Comparison of ENCODE assay signal across 15 cellular contexts in genomic region chr4:7261174-7261573, GRCh38.
DNase-seq lines count a peak whose midpoint lies in the region; ATAC-seq and TF ChIP-seq lines count a peak whose summit lies in the region.
"Had no signal": no experiment of that assay in that cellular context is flagged by ENCODE, and none has a peak within 500 bp of the region (broad histone marks: within the 10 kb centered on the region; RNA-seq: fewer than 3 reads in every experiment).

No MANE protein-coding gene starts in this region.

- ATAC-seq in heart left ventricle (peak in 3 of 4 donors; percentile 7 to 44 (median 28)), HG03342 (IDR thresholded peaks at IDR 0.05; ENCODE audit: unreplicated experiment) (no peak)

- H3K4ac ChIP-seq in trophoblast cell (ENCODE audit: low read depth, low read length) = no peak overlapping the region

- H3K4me2 ChIP-seq in smooth muscle cell = peak overlapping the region; percentile 23
- no peak overlapping the region for H3K4me2 ChIP-seq in trophoblast cell (ENCODE audit: low read length)

- H3K36me3 ChIP-seq in heart left ventricle (no peaks in the 10 kb centered on the region), smooth muscle cell (ENCODE audit: low read depth) (no peaks in the 10 kb centered on the region), trophoblast cell (ENCODE audit: control insufficient read depth in 1 of 2, insufficient read depth in 2 of 2, low read length in 2 of 2) (no peaks in the 10 kb centered on the region)

- intact Hi-C loops in heart left ventricle (cut with DNase I) = no loop called here
- intact Hi-C loops in cardiac septum (cut with DNase I) = no loop called here

- DNase-seq in heart left ventricle = peak in 2 of 5 donors; percentile 27 to 47
- DNase-seq in cardiac septum (ENCODE audit: low spot score) = no peak
- DNase-seq in NCI-H526 treated with DMSO at 0.1 percent for 48 hours (lab: John Stamatoyannopoulos, UW) = peak; percentile 31
- DNase-seq in iris pigment epithelial cell (ENCODE audit: low read depth) = peak; percentile 6
- DNase-seq in smooth muscle cell (lab: John Stamatoyannopoulos, UW; ENCODE audit: unreplicated experiment) = no peak
- no peak for DNase-seq in trophoblast cell
- DNase-seq: CD4-positive, alpha-beta T cell; HFFc6; KG1; NCI-H1048; NCI-H187; NK-92 treated with Interleukin-12 subunit alpha and Interleukin-12 subunit beta, amount 100 ng/mL, for 24 hours; OCI-M1 had no signal

- H3K27me3 ChIP-seq in heart left ventricle (no peaks in the 10 kb centered on the region), smooth muscle cell (ENCODE audit: low read depth) (no peaks in the 10 kb centered on the region), trophoblast cell (ENCODE audit: insufficient read depth, low read length) (no peaks in the 10 kb centered on the region)

- H3K27ac ChIP-seq in heart left ventricle = peak overlapping the region in 9 of 12 donors; percentile 2 to 80 (median 64)
- no peak overlapping the region for H3K27ac ChIP-seq in smooth muscle cell (ENCODE audit: low read depth)
- H3K27ac ChIP-seq in trophoblast cell (ENCODE audit: low read depth, low read length) = no peak overlapping the region
- H3K27ac ChIP-seq: RWPE1 had no signal

- H2BK5ac ChIP-seq in trophoblast cell (ENCODE audit: low read depth, low read length, poor library complexity) = no peak overlapping the region

- WGBS in heart left ventricle, 4 donors = 22 to 46% (median 31%) methylated on average over 5 to 8 of the region's 8 CpGs
- 28% methylated on average over 8 of the region's 8 CpGs for WGBS in smooth muscle cell (ENCODE audit: low lambda C conversion rate)
- WGBS in trophoblast cell (ENCODE audit: extremely low coverage, insufficient coverage, insufficient read length) = no CpG with 5 or more reads among the region's 8 CpGs

- H3K9me3 ChIP-seq in heart left ventricle = no peaks in the 10 kb centered on the region
- H3K9me3 ChIP-seq in smooth muscle cell (replicated peaks; ENCODE audit: low read depth) = no peaks in the 10 kb centered on the region
- H3K9me3 ChIP-seq in trophoblast cell (ENCODE audit: insufficient read depth, low read depth, low read length) = no peaks in the 10 kb centered on the region

- H4K20me1 ChIP-seq in smooth muscle cell (ENCODE audit: low read depth) = no peaks in the 10 kb centered on the region

- H2AK5ac ChIP-seq in trophoblast cell (ENCODE audit: low read length) = no peak overlapping the region

- no peaks in the 10 kb centered on the region for H3F3A ChIP-seq in smooth muscle cell (ENCODE audit: low read depth)

- H3K9ac ChIP-seq in smooth muscle cell (ENCODE audit: low read depth) = no peak overlapping the region
- no peak overlapping the region for H3K9ac ChIP-seq in trophoblast cell (ENCODE audit: low read length)

- no peak overlapping the region for H2BK12ac ChIP-seq in trophoblast cell (ENCODE audit: low read length)

- no peak for TF ChIP-seq POLR2A in heart left ventricle (IDR thresholded peaks at IDR 0.05)

- H3K79me2 ChIP-seq in smooth muscle cell (ENCODE audit: low read depth) (no peaks in the 10 kb centered on the region), trophoblast cell (ENCODE audit: control insufficient read depth, insufficient read depth, low read length, poor library complexity) (no peaks in the 10 kb centered on the region)

- no peak overlapping the region for H3K23ac ChIP-seq in trophoblast cell (ENCODE audit: low read length)

- no peak overlapping the region for H2BK120ac ChIP-seq in trophoblast cell (ENCODE audit: insufficient read depth, low read length, poor library complexity)

- no peak for TF ChIP-seq CTCF in heart left ventricle (IDR thresholded peaks at IDR 0.05)
- no peak for TF ChIP-seq CTCF in smooth muscle cell (IDR thresholded peaks at IDR 0.05; ENCODE audit: borderline replicate concordance, insufficient read depth, poor library complexity, severe bottlenecking)

- no peak overlapping the region for H3K4me3 ChIP-seq in heart left ventricle
- H3K4me3 ChIP-seq in smooth muscle cell = no peak overlapping the region
- H3K4me3 ChIP-seq in trophoblast cell (ENCODE audit: low read depth, low read length) = no peak overlapping the region

- H3K18ac ChIP-seq in trophoblast cell (ENCODE audit: low read length) = no peak overlapping the region

- H3K79me1 ChIP-seq in trophoblast cell (ENCODE audit: low read length) = no peaks in the 10 kb centered on the region

- no peak overlapping the region for H4K8ac ChIP-seq in trophoblast cell (ENCODE audit: low read depth, low read length)

- H3K4me1 ChIP-seq in heart left ventricle (peaks cover 0 to 35% (median 12%) of the 10 kb centered on the region in 12 donors), smooth muscle cell (ENCODE audit: low read depth) (peaks cover 3% of the 10 kb centered on the region), trophoblast cell (ENCODE audit: control insufficient read depth in 1 of 2, insufficient read depth in 2 of 2, low read length in 2 of 2) (no peaks in the 10 kb centered on the region)

- no peak overlapping the region for H2AFZ ChIP-seq in smooth muscle cell (ENCODE audit: low read depth)
- no peak overlapping the region for H2AFZ ChIP-seq in trophoblast cell (ENCODE audit: insufficient read depth, low read length, poor library complexity)

- H4K91ac ChIP-seq in trophoblast cell (ENCODE audit: low read depth, low read length) = no peak overlapping the region

- H4K12ac ChIP-seq in trophoblast cell (ENCODE audit: low read depth, low read length) = no peak overlapping the region

- no peak overlapping the region for H3K14ac ChIP-seq in trophoblast cell (ENCODE audit: low read length)

Comparison
In these comparisons a context has a peak if more than half of its experiments do, and no peak if none do; other contexts are left out.
1. DNase-seq: peak in NCI-H526 treated with DMSO at 0.1 percent for 48 hours (single experiment) and iris pigment epithelial cell (single experiment); none in cardiac septum (single experiment), smooth muscle cell (single experiment) and trophoblast cell (0 of 2).
2. H3K27ac ChIP-seq: peak in heart left ventricle (9 of 12); none in smooth muscle cell (single experiment) and trophoblast cell (single experiment).